ENCODE assay signal across 9 cellular contexts in genomic region chr3:16249336-16249735, GRCh38. TPM values are rescaled to one million over a fixed set of nuclear protein-coding genes. Genes with fewer than 3 reads are reported as not detected.
DNase-seq lines count a peak whose midpoint lies in the region; ATAC-seq and TF ChIP-seq lines count a peak whose summit lies in the region.
"Had no signal": no experiment of that assay in that cellular context is flagged by ENCODE, and none has a peak within 500 bp of the region (broad histone marks: within the 10 kb centered on the region; RNA-seq: fewer than 3 reads in every experiment).

No MANE protein-coding gene starts in this region.

- no TSS peak for BruUV-seq in OCI-LY7 (replicated peaks; lab: Mats Ljungman, UMichigan)

- no peaks in the 10 kb centered on the region for H3K27me3 ChIP-seq in GM06990 (replicated peaks; ENCODE audit: control insufficient read depth, insufficient read depth, low read length)

- TF ChIP-seq CTCF in AG04449 (IDR thresholded peaks at IDR 0.05; ENCODE audit: insufficient read depth, low read length, missing control alignments), result peak; percentile 42
- peak; percentile 58 for TF ChIP-seq CTCF in GM06990 (IDR thresholded peaks at IDR 0.05; ENCODE audit: insufficient read depth, low read length, poor library complexity, severe bottlenecking)
- peak; percentile 82 for TF ChIP-seq CTCF in OCI-LY7 (conservative IDR thresholded peaks at IDR 0.05; ENCODE audit: low read length)

- H3K79me2 ChIP-seq in OCI-LY7 (ENCODE audit: insufficient read depth, low read depth, low read length), result no peaks in the 10 kb centered on the region

- H3K9me2 ChIP-seq in OCI-LY7 (ENCODE audit: insufficient read depth, low read length), result no peaks in the 10 kb centered on the region

- no peaks in the 10 kb centered on the region for H4K20me1 ChIP-seq in OCI-LY7 (ENCODE audit: insufficient read depth, low read length)

- DNase-seq in AG04449 (ENCODE audit: low read depth, low spot score) (no peak), GM06990 (ENCODE audit: extremely low read depth, insufficient read length) (no peak), OCI-LY7 (ENCODE audit: low spot score) (peak; percentile 48), erythroblast (lab: John Stamatoyannopoulos, UW) (peak; percentile 48 to 64), NCI-H1092 treated with DMSO at 0.1 percent for 48 hours (lab: John Stamatoyannopoulos, UW) (no peak)
- DNase-seq: NCI-H1930 had no signal

- TF ChIP-seq POLR2A in erythroblast (IDR thresholded peaks at IDR 0.05; ENCODE audit: low read length), result no peak

- no peaks in the 10 kb centered on the region for H3K9me3 ChIP-seq in OCI-LY7 (ENCODE audit: low read length)

- intact Hi-C loops in OCI-LY7 (cut with micrococcal nuclease; ENCODE audit: unreplicated experiment), result loop anchor here (5.0 to 10.0 kb wide), 3 partner anchors 432 to 1045 kb away; partner anchors contain the start of gene CAPN7

- H3K4me1 ChIP-seq in OCI-LY7 (ENCODE audit: insufficient read depth, low read length, poor library complexity, severe bottlenecking), result peaks cover 6% of the 10 kb centered on the region

- H3K27ac ChIP-seq in OCI-LY7 (ENCODE audit: low read depth, low read length, poor library complexity, severe bottlenecking), result no peak overlapping the region

- POLR2A ChIA-PET in AG04449 (lab: Yijun Ruan, JAX) (no interaction called here), OCI-LY7 (lab: Charles Lee) (no interaction called here)

- no peak overlapping the region for H3K4me2 ChIP-seq in OCI-LY7 (ENCODE audit: low read length)

- no peak overlapping the region for H2AFZ ChIP-seq in OCI-LY7 (ENCODE audit: low read length)

- H3K4me3 ChIP-seq in AG04449 (ENCODE audit: low read depth, low read length), result no peak overlapping the region
- no peak overlapping the region for H3K4me3 ChIP-seq in GM06990 (replicated peaks; ENCODE audit: low read depth, low read length)
- H3K4me3 ChIP-seq in OCI-LY7 (ENCODE audit: low read depth, low read length, poor library complexity, severe bottlenecking), result no peak overlapping the region

- CTCF ChIA-PET in AG04449 (lab: Yijun Ruan, JAX) (interaction anchor here (1.0 to 2.6 kb wide), 8 partner anchors 10 to 433 kb away, joined by 3 to 50 read pairs (median 4); no protein-coding TSS in a partner anchor), OCI-LY7 (lab: Charles Lee; ENCODE audit: unreplicated experiment) (no interaction called here)

- ATAC-seq in HG03196 (IDR thresholded peaks at IDR 0.05; ENCODE audit: unreplicated experiment) (no peak), HG03520 (IDR thresholded peaks at IDR 0.05; ENCODE audit: unreplicated experiment) (no peak), GM21515 (IDR thresholded peaks at IDR 0.05; ENCODE audit: unreplicated experiment) (no peak)

- H3K36me3 ChIP-seq in GM06990 (ENCODE audit: control insufficient read depth, insufficient read depth, low read length) (no peaks in the 10 kb centered on the region), OCI-LY7 (ENCODE audit: insufficient read depth, low read length) (no peaks in the 10 kb centered on the region)

RNA-seq across cellular contexts. Expression of gene DPH3, which starts 15.4 kb away (rescaled TPM):
- 4.8 and 7.3 TPM in 2 replicates for total RNA-seq in OCI-LY7 (2014; rRNA removed; shearing (Covaris generic))
- total RNA-seq in OCI-LY7 (2022), result 14.4 and 19.0 TPM in 2 replicates

RNA-seq across cellular contexts. Expression of gene OXNAD1, which starts 15.7 kb away (rescaled TPM):
- total RNA-seq in OCI-LY7 (2014; rRNA removed; shearing (Covaris generic)), result 16.6 and 18.7 TPM in 2 replicates
- total RNA-seq in OCI-LY7 (2022), result 18.1 and 22.0 TPM in 2 replicates

Comparison
In these comparisons a context has a peak if more than half of its experiments do, and no peak if none do; other contexts are left out.
1. DNase-seq: peak in OCI-LY7 (single experiment) and erythroblast (2 of 2); none in AG04449 (single experiment), GM06990 (single experiment) and NCI-H1092 treated with DMSO at 0.1 percent for 48 hours (single experiment).
2. Peak in every context shown above with its lines, with median percentiles within 50 percentile points of each other: CTCF ChIP-seq.